1 cellular context compared by ENCODE assay signal in the genomic region with DNA sequence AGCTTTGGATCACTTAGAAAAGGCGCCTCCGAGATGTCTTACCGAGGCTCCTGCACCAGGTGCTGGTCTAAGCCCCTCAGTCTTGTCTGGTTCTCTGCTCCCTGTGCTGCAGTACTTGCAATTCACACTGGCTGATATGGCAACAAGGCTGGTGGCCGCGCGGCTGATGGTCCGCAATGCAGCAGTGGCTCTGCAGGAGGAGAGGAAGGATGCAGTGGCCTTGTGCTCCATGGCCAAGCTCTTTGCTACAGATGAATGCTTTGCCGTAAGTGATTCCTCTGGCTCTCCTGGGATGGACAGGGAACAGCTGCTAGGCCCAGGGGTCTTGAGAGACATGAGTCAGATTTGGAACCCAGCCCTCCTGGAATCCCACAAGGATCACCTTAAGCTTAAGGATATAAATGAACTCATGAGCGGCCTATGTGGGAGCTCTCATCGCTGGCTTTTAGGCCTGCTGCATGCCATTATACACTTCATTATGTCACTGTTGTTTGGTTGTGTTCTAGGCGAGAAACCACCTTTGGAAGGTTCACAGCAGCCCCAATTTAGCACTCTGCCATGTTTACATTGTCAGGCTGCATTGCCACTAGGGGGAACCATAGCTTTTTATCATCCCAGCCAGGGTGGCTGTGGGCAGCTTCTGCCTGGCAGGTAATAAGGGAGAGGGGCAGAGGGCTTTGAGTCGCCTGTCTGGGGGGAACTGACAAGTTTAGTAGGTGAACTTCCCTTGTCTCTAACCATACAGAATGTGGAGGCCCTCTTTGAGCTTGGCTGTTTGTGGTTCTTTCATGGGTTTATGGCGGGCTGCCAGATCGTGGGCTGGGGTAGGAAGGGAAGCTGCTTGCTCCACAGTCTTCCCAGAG.
TF ChIP-seq lines count a peak whose summit lies in the region.

No MANE protein-coding gene starts in this region.

TF ChIP-seq in liver, 16 proteins besides CTCF, POLR2A, EP300 and RAD21:
- TF ChIP-seq FOXA2 (IDR thresholded peaks at IDR 0.05) (peak; percentile 89), FOXA1 (IDR thresholded peaks at IDR 0.05) (peak; percentile 75), GABPA (IDR thresholded peaks at IDR 0.05 in 1 of 2, conservative IDR thresholded peaks at IDR 0.05 in 1 of 2) (no peak)
